1 cellular context compared by ENCODE assay signal in genomic region chr11:105005451-105005845, GRCh38.
TF ChIP-seq lines count a peak whose summit lies in the region.

No MANE protein-coding gene starts in this region.

TF ChIP-seq in H1, 55 proteins besides CTCF, POLR2A, EP300 and RAD21:
- TF ChIP-seq JUN (IDR thresholded peaks at IDR 0.05; ENCODE audit: low read depth, low read length) (no peak), NANOG (IDR thresholded peaks at IDR 0.05; ENCODE audit: insufficient read depth, low read depth, low read length, poor library complexity, severe bottlenecking) (no peak), KDM5A (IDR thresholded peaks at IDR 0.05; ENCODE audit: low read length) (no peak), RXRA (IDR thresholded peaks at IDR 0.05; ENCODE audit: insufficient read depth, low read depth, low read length) (no peak), CBX5 (IDR thresholded peaks at IDR 0.05; ENCODE audit: low read depth, low read length) (no peak), ASH2L (IDR thresholded peaks at IDR 0.05; ENCODE audit: low read length) (no peak), MAX (IDR thresholded peaks at IDR 0.05) (no peak), KDM4A (IDR thresholded peaks at IDR 0.05; ENCODE audit: low read depth, low read length, severe bottlenecking) (no peak), EZH2 (IDR thresholded peaks at IDR 0.05; ENCODE audit: low read depth, low read length, severe bottlenecking) (no peak), YY1 (IDR thresholded peaks at IDR 0.05; ENCODE audit: low read depth, low read length) (no peak), TEAD4 (IDR thresholded peaks at IDR 0.05; ENCODE audit: low read depth, low read length) (no peak), CTBP2 (IDR thresholded peaks at IDR 0.05; ENCODE audit: borderline replicate concordance, insufficient read depth, insufficient read length, low read length) (no peak), SIN3A (conservative IDR thresholded peaks at IDR 0.05 in 1 of 2, IDR thresholded peaks at IDR 0.05 in 1 of 2; ENCODE audit: low read depth in 1 of 2, low read length in 2 of 2) (no peak), POLR2AphosphoS5 (IDR thresholded peaks at IDR 0.05; ENCODE audit: low read depth, low read length) (no peak), CEBPB (IDR thresholded peaks at IDR 0.05; ENCODE audit: low read depth, low read length) (no peak), CHD1 (IDR thresholded peaks at IDR 0.05; ENCODE audit: low read depth, low read length) (no peak)
